Comparison of ENCODE assay signal across 10 cellular contexts in the genomic region with DNA sequence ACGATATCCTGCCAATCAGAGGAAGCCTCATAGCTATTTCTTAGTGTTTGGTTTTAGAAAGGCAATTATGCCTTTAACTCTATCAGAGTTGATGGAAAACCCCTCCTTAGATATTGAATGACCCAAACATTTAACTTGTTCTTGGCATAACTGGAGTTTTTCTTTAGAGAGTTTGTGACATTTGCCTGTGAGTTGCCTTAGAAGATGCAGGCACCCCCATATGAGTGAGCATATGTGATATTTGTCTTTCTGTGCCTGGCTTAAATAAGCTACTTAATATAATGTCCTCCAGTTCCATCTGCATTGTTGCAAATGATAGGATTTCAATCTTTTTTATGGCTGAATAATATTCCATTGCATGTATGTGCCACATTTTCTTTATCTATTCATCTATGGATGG. TPM values are rescaled to one million over a fixed set of nuclear protein-coding genes. Genes with fewer than 3 reads are reported as not detected.
"Had no signal": no experiment of that assay in that cellular context is flagged by ENCODE, and none has a peak within 500 bp of the region (broad histone marks: within the 10 kb centered on the region; RNA-seq: fewer than 3 reads in every experiment).

No MANE protein-coding gene starts in this region.

- H2AFZ ChIP-seq: GM23338 had no signal

- DNase-seq: H9, HCEC 1CT, HFFc6 had no signal

- FAIRE-seq: H1, H54, HepG2 had no signal

- H3K4me2 ChIP-seq: GM23338 had no signal

- H3K4me3 ChIP-seq: GM23338 had no signal

- H3K27ac ChIP-seq: HL-60 had no signal

RNA-seq across cellular contexts. Expression of a gene that starts 19.6 kb away (rescaled TPM):
- total RNA-seq: GM23338, H1, H9, HepG2, HFFc6, HT1080 had no signal
- polyA plus RNA-seq: GM23338, H1, HepG2, IgD-negative memory B cell had no signal
